Comparison of ENCODE assay signal across 8 cellular contexts in genomic region chr2:70115646-70116442, GRCh38. TPM values are rescaled to one million over a fixed set of nuclear protein-coding genes. Genes with fewer than 3 reads are reported as not detected.
DNase-seq lines count a peak whose midpoint lies in the region; ATAC-seq and TF ChIP-seq lines count a peak whose summit lies in the region.

No MANE protein-coding gene starts in this region.

- intact Hi-C loops in psoas muscle (cut with DNase I) = no loop called here

- ATAC-seq in GM18868 (IDR thresholded peaks at IDR 0.05; ENCODE audit: unreplicated experiment) = peak; percentile 56
- peak; percentile 56 for ATAC-seq in HG02798 (IDR thresholded peaks at IDR 0.05; ENCODE audit: poor library complexity, unreplicated experiment)
- ATAC-seq in psoas muscle = peak; percentile 69 to 86 (median 77)

- no peaks in the 10 kb centered on the region for H3K36me3 ChIP-seq in psoas muscle (ENCODE audit: insufficient read depth in 1 of 2, low read depth in 1 of 2)

- peak overlapping the region; percentile 52 for H3K27ac ChIP-seq in angular gyrus (ENCODE audit: low read depth, low read length)
- peak overlapping the region; percentile 92 for H3K27ac ChIP-seq in psoas muscle

- peak overlapping the region; percentile 31 for H3K4me3 ChIP-seq in psoas muscle

- H3K4me1 ChIP-seq in psoas muscle = peaks cover 52% of the 10 kb centered on the region

- 33 to 43% (median 34%) methylated on average over 8 of the region's 8 CpGs for WGBS in psoas muscle, 3 donors

- no peaks in the 10 kb centered on the region for H3K9me3 ChIP-seq in psoas muscle

- DNase-seq in psoas muscle = no peak
- DNase-seq in stimulated activated CD4-positive, alpha-beta T cell treated with anti-CD3 and anti-CD28 coated beads, Interleukin-12 subunit alpha, Interleukin-12 subunit beta, amount 100 ng/mL, for 4 hours = no peak
- DNase-seq in Kasumi-1 (lab: John Stamatoyannopoulos, UW) = no peak
- no peak for DNase-seq in NOMO-1 treated with dmso at 0.1 percent for 144 hours (lab: John Stamatoyannopoulos, UW; ENCODE audit: unreplicated experiment)
- DNase-seq in cerebellum (ENCODE audit: low spot score) = no peak

- H3K27me3 ChIP-seq in psoas muscle (ENCODE audit: insufficient read depth in 3 of 3, low read length in 2 of 3) = no peaks in the 10 kb centered on the region

- no peak for TF ChIP-seq CTCF in psoas muscle (IDR thresholded peaks at IDR 0.05)

RNA-seq across cellular contexts. Expression of gene PCBP1, which starts 28.6 kb away (rescaled TPM):
- total RNA-seq in psoas muscle (100 to 1,000 TPM; 423 to 683 (median 522) TPM), cerebellum (29.2 TPM)
- 100 to 1,000 TPM; 522 to 746 (median 549) TPM for polyA plus RNA-seq in psoas muscle

Comparison
In these comparisons a context has a peak if more than half of its experiments do, and no peak if none do; other contexts are left out.
1. RNA of gene PCBP1, which starts 28.6 kb away (total RNA-seq): 423 to 683 TPM in psoas muscle; 29.2 TPM in cerebellum (single experiment); every median in the first group is over 10 times any median in the second.
2. Peak in every context shown above with its lines, with median percentiles within 50 percentile points of each other: ATAC-seq.